2 cellular contexts compared by ENCODE assay signal in genomic region chr9:124449381-124450151, GRCh38.
TF ChIP-seq lines count a peak whose summit lies in the region.

No MANE protein-coding gene starts in this region.

TF ChIP-seq in SK-N-SH treated with all-trans-retinoic acid at 6 μM for 48 hours, 23 proteins besides CTCF, POLR2A, EP300 and RAD21 (continued from another document):
- no peak for TF ChIP-seq PATZ1 (CRISPR knock-in tag; IDR thresholded peaks at IDR 0.05; ENCODE audit: borderline replicate concordance)

TF ChIP-seq in WTC11, 78 proteins besides CTCF, POLR2A, EP300 and RAD21 (continued from another document):
- TF ChIP-seq GRHL2 (CRISPR knock-in tag; IDR thresholded peaks at IDR 0.05; ENCODE audit: insufficient replicate concordance, severe bottlenecking) (no peak), TEAD4 (CRISPR knock-in tag; IDR thresholded peaks at IDR 0.05) (no peak), FOXJ3 (CRISPR knock-in tag; IDR thresholded peaks at IDR 0.05; ENCODE audit: borderline replicate concordance) (no peak), ZNF219 (CRISPR knock-in tag; IDR thresholded peaks at IDR 0.05; ENCODE audit: borderline replicate concordance) (no peak), ZNF512 (CRISPR knock-in tag; IDR thresholded peaks at IDR 0.05; ENCODE audit: borderline replicate concordance) (no peak), MXD4 (CRISPR knock-in tag; IDR thresholded peaks at IDR 0.05; ENCODE audit: borderline replicate concordance) (no peak), ZNF138 (CRISPR knock-in tag; conservative IDR thresholded peaks at IDR 0.05) (no peak), CREM (CRISPR knock-in tag; IDR thresholded peaks at IDR 0.05) (no peak), NR3C1 (CRISPR knock-in tag; conservative IDR thresholded peaks at IDR 0.05; ENCODE audit: low read depth) (no peak), ZNF121 (CRISPR knock-in tag; IDR thresholded peaks at IDR 0.05) (no peak)
